Comparison of ENCODE assay signal across 12 cellular contexts in genomic region chr2:39511786-39512433, GRCh38.
DNase-seq lines count a peak whose midpoint lies in the region; ATAC-seq and TF ChIP-seq lines count a peak whose summit lies in the region.
"Had no signal": no experiment of that assay in that cellular context is flagged by ENCODE, and none has a peak within 500 bp of the region (broad histone marks: within the 10 kb centered on the region; RNA-seq: fewer than 3 reads in every experiment).

No MANE protein-coding gene starts in this region.

- 18% methylated on average over 1 of the region's 1 CpG for WGBS in liver

- no peak for DNase-seq in activated CD4-positive, CD25-positive, alpha-beta regulatory T cell treated with anti-CD3 and anti-CD28 coated beads, Interleukin-2, amount 50 U/mL, for 72 hours
- DNase-seq in activated naive CD8-positive, alpha-beta T cell treated with anti-CD3 and anti-CD28 coated beads, Interleukin-2, amount 50 U/mL, for 24 hours = no peak
- no peak for DNase-seq in foreskin fibroblast
- no peak for DNase-seq in stimulated activated CD4-positive, alpha-beta T cell treated with anti-CD3 and anti-CD28 coated beads, Interleukin-4, amount 100 ng/mL, for 24 hours
- DNase-seq: activated CD4-positive, alpha-beta T cell treated with anti-CD3 and anti-CD28 coated beads for 4 hours; aorta; KG1; RPMI8226 had no signal

- H3K9me3 ChIP-seq in liver (ENCODE audit: control insufficient read depth in 4 of 4, low read length in 3 of 4) = no peaks in the 10 kb centered on the region

- H3K36me3 Mint-ChIP-seq in activated naive CD8-positive, alpha-beta T cell treated with anti-CD3 and anti-CD28 coated beads, Interleukin-2, amount 50 U/mL, for 24 hours (ENCODE audit: low read depth) = no peaks in the 10 kb centered on the region
- H3K36me3 Mint-ChIP-seq in stimulated activated memory B cell treated with anti-CD40 and anti-IgM and Interleukin-4, amounts not matched to agents 10 μg/mL and 1 μg/mL and 100 μg/mL, for 72 hours = no peaks in the 10 kb centered on the region

- peak; percentile 43 to 68 for TF ChIP-seq RAD21 in liver (IDR thresholded peaks at IDR 0.05)

- H3K4me3 Mint-ChIP-seq in activated naive CD8-positive, alpha-beta T cell treated with anti-CD3 and anti-CD28 coated beads, Interleukin-2, amount 50 U/mL, for 24 hours = no peak overlapping the region
- H3K4me3 Mint-ChIP-seq in stimulated activated memory B cell treated with anti-CD40 and anti-IgM and Interleukin-4, amounts not matched to agents 10 μg/mL and 1 μg/mL and 100 μg/mL, for 72 hours = no peak overlapping the region

- H3K36me3 ChIP-seq in liver (ENCODE audit: control insufficient read depth in 4 of 4, insufficient read depth in 3 of 4, low read depth in 1 of 4, low read length in 3 of 4) = no peaks in the 10 kb centered on the region

- peak overlapping the region; percentile 58 for H3K27ac ChIP-seq in liver (ENCODE audit: low read depth in 1 of 2, low read length in 2 of 2)

- peaks cover 9 to 48% (median 41%) of the 10 kb centered on the region in 4 donors for H3K4me1 ChIP-seq in liver (ENCODE audit: control insufficient read depth in 4 of 4, insufficient read depth in 4 of 4, low read length in 3 of 4)

- no peaks in the 10 kb centered on the region for H3K27me3 ChIP-seq in liver (ENCODE audit: control insufficient read depth in 4 of 4, insufficient read depth in 4 of 4, low read length in 3 of 4)

- H3K9ac ChIP-seq in liver (ENCODE audit: low read depth in 1 of 2, low read length in 2 of 2) = no peak overlapping the region

- ATAC-seq in activated CD4-positive, CD25-positive, alpha-beta regulatory T cell treated with anti-CD3 and anti-CD28 coated beads, Interleukin-2, amount 50 U/mL, for 24 hours = peak; percentile 20 to 38
- ATAC-seq in activated naive CD8-positive, alpha-beta T cell treated with anti-CD3 and anti-CD28 coated beads, Interleukin-2, amount 50 U/mL, for 24 hours = no peak
- no peak for ATAC-seq in stimulated activated memory B cell treated with anti-CD40 and anti-IgM and Interleukin-4, amounts not matched to agents 10 μg/mL and 1 μg/mL and 100 μg/mL, for 72 hours
- no peak for ATAC-seq in HG02759 (IDR thresholded peaks at IDR 0.05; ENCODE audit: unreplicated experiment)

- H3K4me3 ChIP-seq in liver (ENCODE audit: low read depth in 1 of 3, low read length in 3 of 3) (no peak overlapping the region), foreskin fibroblast (ENCODE audit: low read depth in 1 of 2, low read length in 2 of 2) (no peak overlapping the region)

- TF ChIP-seq CTCF in liver (IDR thresholded peaks at IDR 0.05; ENCODE audit: low read depth, low read length, missing input control) (no peak), foreskin fibroblast (IDR thresholded peaks at IDR 0.05; ENCODE audit: low read depth, low read length) (no peak)

- H3K27ac Mint-ChIP-seq in activated naive CD8-positive, alpha-beta T cell treated with anti-CD3 and anti-CD28 coated beads, Interleukin-2, amount 50 U/mL, for 24 hours = peak overlapping the region; percentile 66
- peak overlapping the region; percentile 50 for H3K27ac Mint-ChIP-seq in stimulated activated memory B cell treated with anti-CD40 and anti-IgM and Interleukin-4, amounts not matched to agents 10 μg/mL and 1 μg/mL and 100 μg/mL, for 72 hours

- H3K27me3 Mint-ChIP-seq in activated naive CD8-positive, alpha-beta T cell treated with anti-CD3 and anti-CD28 coated beads, Interleukin-2, amount 50 U/mL, for 24 hours = peaks cover 5% of the 10 kb centered on the region
- H3K27me3 Mint-ChIP-seq in stimulated activated memory B cell treated with anti-CD40 and anti-IgM and Interleukin-4, amounts not matched to agents 10 μg/mL and 1 μg/mL and 100 μg/mL, for 72 hours = no peaks in the 10 kb centered on the region

- H3K9me3 Mint-ChIP-seq in activated naive CD8-positive, alpha-beta T cell treated with anti-CD3 and anti-CD28 coated beads, Interleukin-2, amount 50 U/mL, for 24 hours = no peaks in the 10 kb centered on the region
- H3K9me3 Mint-ChIP-seq in stimulated activated memory B cell treated with anti-CD40 and anti-IgM and Interleukin-4, amounts not matched to agents 10 μg/mL and 1 μg/mL and 100 μg/mL, for 72 hours = no peaks in the 10 kb centered on the region

- peaks cover 49% of the 10 kb centered on the region for H3K4me1 Mint-ChIP-seq in activated naive CD8-positive, alpha-beta T cell treated with anti-CD3 and anti-CD28 coated beads, Interleukin-2, amount 50 U/mL, for 24 hours
- peaks cover 28% of the 10 kb centered on the region for H3K4me1 Mint-ChIP-seq in stimulated activated memory B cell treated with anti-CD40 and anti-IgM and Interleukin-4, amounts not matched to agents 10 μg/mL and 1 μg/mL and 100 μg/mL, for 72 hours

TF ChIP-seq in liver, 16 proteins besides CTCF, POLR2A, EP300 and RAD21:
- TF ChIP-seq HNF4A (conservative IDR thresholded peaks at IDR 0.05) (peak; percentile 93 to 95), RXRA (IDR thresholded peaks at IDR 0.05) (peak; percentile 85 to 89), MAX (IDR thresholded peaks at IDR 0.05) (peak; percentile 67), GABPA (IDR thresholded peaks at IDR 0.05 in 1 of 2, conservative IDR thresholded peaks at IDR 0.05 in 1 of 2) (peak in 1 of 2 donors; percentile 79), REST (IDR thresholded peaks at IDR 0.05) (peak; percentile 47), YY1 (IDR thresholded peaks at IDR 0.05) (peak; percentile 72), SP1 (IDR thresholded peaks at IDR 0.05) (peak; percentile 88), ATF3 (IDR thresholded peaks at IDR 0.05) (peak; percentile 19), TAF1 (conservative IDR thresholded peaks at IDR 0.05) (no peak), FOXA1 (IDR thresholded peaks at IDR 0.05) (peak; percentile 12), NR2F2 (IDR thresholded peaks at IDR 0.05) (peak; percentile 98), EGR1 (IDR thresholded peaks at IDR 0.05; ENCODE audit: low read depth in 2 of 2) (peak in 1 of 2 donors; percentile 44), ZBTB33 (IDR thresholded peaks at IDR 0.05) (peak; percentile 38), FOXA2 (IDR thresholded peaks at IDR 0.05) (peak; percentile 21), HNF4G (IDR thresholded peaks at IDR 0.05) (peak; percentile 75), JUND (IDR thresholded peaks at IDR 0.05) (peak; percentile 16 to 37)

Comparison
In these comparisons a context has a peak if more than half of its experiments do, and no peak if none do; other contexts are left out.
1. ATAC-seq: peak in activated CD4-positive, CD25-positive, alpha-beta regulatory T cell treated with anti-CD3 and anti-CD28 coated beads, Interleukin-2, amount 50 U/mL, for 24 hours (2 of 2); none in activated naive CD8-positive, alpha-beta T cell treated with anti-CD3 and anti-CD28 coated beads, Interleukin-2, amount 50 U/mL, for 24 hours (single experiment), stimulated activated memory B cell treated with anti-CD40 and anti-IgM and Interleukin-4, amounts not matched to agents 10 μg/mL and 1 μg/mL and 100 μg/mL, for 72 hours (single experiment) and HG02759 (single experiment).